ENCODE assay signal across 7 cellular contexts in genomic region chr2:118088051-118089014, GRCh38. TPM values are rescaled to one million over a fixed set of nuclear protein-coding genes. Genes with fewer than 3 reads are reported as not detected.
DNase-seq lines count a peak whose midpoint lies in the region; ATAC-seq and TF ChIP-seq lines count a peak whose summit lies in the region.

TSS of gene INSIG2 (plus strand) at chr2:118088471. CDS start at chr2:118096557, 8,086 bp downstream.

- intact Hi-C loops in T-helper 2 cell treated with Interferon-gamma antibody and Interleukin-4, amounts not matched to agents 100 ng/mL and 5 ng/mL, for 36 hours (cut with micrococcal nuclease), result loop anchor here (1.0 to 5.0 kb wide), 6 partner anchors 41 to 274 kb away; partner anchors contain the start of genes CCDC93 and DDX18
- intact Hi-C loops in ascending aorta (cut with DNase I), result loop anchor here (1.0 to 10.0 kb wide), 4 partner anchors 76 to 1278 kb away; partner anchors contain the start of genes C2orf76, CCDC93, DBI and DDX18

- no peaks in the 10 kb centered on the region for H3K36me3 ChIP-seq in ascending aorta

- H3K4me1 ChIP-seq in ascending aorta, result peaks cover 0 to 23% of the 10 kb centered on the region in 2 donors

- no peaks in the 10 kb centered on the region for H3K9me3 ChIP-seq in ascending aorta

- ATAC-seq in GM18499 (IDR thresholded peaks at IDR 0.05; ENCODE audit: insufficient read depth, unreplicated experiment), result peak; percentile 95
- peak; percentile 97 for ATAC-seq in HG02943 (IDR thresholded peaks at IDR 0.05; ENCODE audit: low read depth, unreplicated experiment)

- H3K27ac ChIP-seq in ascending aorta, result peak within 1 kb of the TSS; percentile 48 to 69

- H3K4me3 ChIP-seq in ascending aorta, result peak within 1 kb of the TSS; percentile 79 to 90

- DNase-seq in NCI-H187 treated with DMSO at 0.1 percent for 48 hours (lab: John Stamatoyannopoulos, UW) (peak; percentile 73), ascending aorta (ENCODE audit: low spot score in 2 of 2) (peak; percentile 77 to 95), hepatic stellate cell (ENCODE audit: low spot score) (peak; percentile 90), renal cortical epithelial cell (ENCODE audit: low read depth) (peak; percentile 98)

- peak in 1 of 3 experiments; percentile 14 for TF ChIP-seq CTCF in ascending aorta (IDR thresholded peaks at IDR 0.05)

- no peaks in the 10 kb centered on the region for H3K27me3 ChIP-seq in ascending aorta

RNA-seq across cellular contexts. Expression of gene INSIG2, which starts in this region (rescaled TPM):
- 20.8 and 21.7 TPM in 2 replicates for total RNA-seq in T-helper 2 cell treated with Interferon-gamma antibody and Interleukin-4, amounts not matched to agents 100 ng/mL and 5 ng/mL, for 36 hours
- 64.2 TPM for total RNA-seq in ascending aorta
- total RNA-seq in renal cortical epithelial cell, result 20.0 and 35.3 TPM in 2 replicates

Comparison
In these comparisons a context has a peak if more than half of its experiments do, and no peak if none do; other contexts are left out.
1. Peak in every context shown above with its lines: DNase-seq, ATAC-seq, H3K4me3 ChIP-seq and H3K27ac ChIP-seq.